Comparison of ENCODE assay signal across 17 cellular contexts in genomic region chr18:10086458-10086857, GRCh38.
DNase-seq lines count a peak whose midpoint lies in the region; ATAC-seq, FAIRE-seq and TF ChIP-seq lines count a peak whose summit lies in the region.
"Had no signal": no experiment of that assay in that cellular context is flagged by ENCODE, and none has a peak within 500 bp of the region (broad histone marks: within the 10 kb centered on the region; RNA-seq: fewer than 3 reads in every experiment).

No MANE protein-coding gene starts in this region.

- H3K27me3 Mint-ChIP-seq in effector memory CD8-positive, alpha-beta T cell, result peaks cover 8 to 39% of the 10 kb centered on the region in 2 donors

- H3K4me1 ChIP-seq in RWPE2 (ENCODE audit: insufficient read depth, poor library complexity, severe bottlenecking) (no peaks in the 10 kb centered on the region), small intestine (ENCODE audit: control insufficient read depth in 2 of 2, insufficient read depth in 1 of 2, low read depth in 1 of 2, low read length in 1 of 2) (peaks cover 0 to 2% of the 10 kb centered on the region in 2 donors)
- H3K4me1 ChIP-seq: foreskin keratinocyte, left lung had no signal

- H3K36me3 ChIP-seq in RWPE2 (ENCODE audit: low read depth) (no peaks in the 10 kb centered on the region), small intestine (ENCODE audit: control insufficient read depth in 2 of 2, insufficient read depth in 2 of 2, low read length in 2 of 2) (no peaks in the 10 kb centered on the region)
- H3K36me3 ChIP-seq: left lung had no signal

- WGBS in small intestine, 3 donors, result 14 to 61% (median 27%) methylated on average over 9 of the region's 9 CpGs

- H3K4me3 ChIP-seq in RWPE2 (ENCODE audit: severe bottlenecking), result no peak overlapping the region
- H3K4me3 ChIP-seq in small intestine (ENCODE audit: low read depth in 1 of 2, low read length in 2 of 2), result no peak overlapping the region
- H3K4me3 ChIP-seq: left lung, smooth muscle cell had no signal

- H3K36me3 Mint-ChIP-seq in effector memory CD8-positive, alpha-beta T cell (ENCODE audit: insufficient read depth), result no peaks in the 10 kb centered on the region

- DNase-seq in HPDE6-E6E7 (ENCODE audit: extremely low spot score), result peak; percentile 23
- DNase-seq in RWPE2 (ENCODE audit: low spot score), result no peak
- DNase-seq in kidney glomerular epithelial cell (lab: John Stamatoyannopoulos, UW), result peak; percentile 28
- peak; percentile 26 for DNase-seq in small intestine
- DNase-seq in effector memory CD8-positive, alpha-beta T cell, result no peak
- DNase-seq in activated CD4-positive, alpha-beta T cell treated with anti-CD3 and anti-CD28 coated beads for 48 hours, result no peak
- DNase-seq: activated CD4-positive, alpha-beta T cell treated with anti-CD3 and anti-CD28 coated beads for 4 hours; activated effector memory CD4-positive, alpha-beta T cell treated with anti-CD3 and anti-CD28 coated beads, Interleukin-2, amount 50 U/mL, for 16 hours; aorta; foreskin keratinocyte; left lung; NCI-H187 treated with DMSO at 0.1 percent for 48 hours had no signal

- FAIRE-seq in small intestine (lab: Jason Lieb, UNC), result no peak
- FAIRE-seq: endothelial cell of umbilical vein, H1 had no signal

- H3K27me3 ChIP-seq in RWPE2 (ENCODE audit: insufficient read depth, poor library complexity, severe bottlenecking) (no peaks in the 10 kb centered on the region), small intestine (ENCODE audit: control insufficient read depth in 2 of 2, insufficient read depth in 2 of 2, low read length in 2 of 2) (no peaks in the 10 kb centered on the region)
- H3K27me3 ChIP-seq: foreskin keratinocyte, left lung had no signal

- no peak overlapping the region for H3K4me3 Mint-ChIP-seq in effector memory CD8-positive, alpha-beta T cell

- H3K27ac Mint-ChIP-seq in effector memory CD8-positive, alpha-beta T cell, result no peak overlapping the region

- no peaks in the 10 kb centered on the region for H3K4me1 Mint-ChIP-seq in effector memory CD8-positive, alpha-beta T cell (ENCODE audit: low read depth in 2 of 2)

- TF ChIP-seq CTCF in RWPE2 (IDR thresholded peaks at IDR 0.05; ENCODE audit: poor library complexity, severe bottlenecking), result no peak

- H3K9me3 ChIP-seq in RWPE2 (ENCODE audit: severe bottlenecking) (peaks cover 9% of the 10 kb centered on the region), small intestine (ENCODE audit: control insufficient read depth, low read depth) (no peaks in the 10 kb centered on the region)

- peak; percentile 21; the same call in 1 of the 3 replicates for ATAC-seq in RWPE2 (ENCODE audit: low read depth)
- no peak for ATAC-seq in HG03457 (IDR thresholded peaks at IDR 0.05; ENCODE audit: unreplicated experiment)
- ATAC-seq in effector memory CD8-positive, alpha-beta T cell (replicated peaks), result no peak
- ATAC-seq: foreskin keratinocyte, left lung had no signal

- H3K27ac ChIP-seq in RWPE2 (ENCODE audit: poor library complexity, severe bottlenecking) (no peak overlapping the region), small intestine (ENCODE audit: low read depth in 1 of 2, low read length in 1 of 2) (peak overlapping the region in 1 of 2 donors; percentile 1)
- H3K27ac ChIP-seq: foreskin keratinocyte, left lung, parathyroid adenoma had no signal

- H3K9me3 Mint-ChIP-seq in effector memory CD8-positive, alpha-beta T cell, result peaks cover 6 to 11% of the 10 kb centered on the region in 2 donors

Comparison
In these comparisons a context has a peak if more than half of its experiments do, and no peak if none do; other contexts are left out.
1. DNase-seq: peak in HPDE6-E6E7 (single experiment), kidney glomerular epithelial cell (single experiment) and small intestine (single experiment); none in RWPE2 (single experiment), effector memory CD8-positive, alpha-beta T cell (0 of 3) and activated CD4-positive, alpha-beta T cell treated with anti-CD3 and anti-CD28 coated beads for 48 hours (single experiment).